ENCODE assay signal across 9 cellular contexts in genomic region chr3:89107461-89108035, GRCh38. TPM values are rescaled to one million over a fixed set of nuclear protein-coding genes. Genes with fewer than 3 reads are reported as not detected.
DNase-seq lines count a peak whose midpoint lies in the region; ATAC-seq and TF ChIP-seq lines count a peak whose summit lies in the region.
"Had no signal": no experiment of that assay in that cellular context is flagged by ENCODE, and none has a peak within 500 bp of the region (broad histone marks: within the 10 kb centered on the region; RNA-seq: fewer than 3 reads in every experiment).

Gene EPHA3, plus strand, starts transcription at chr3:89107621. Its CDS starts 128 bp downstream, at chr3:89107749.

- H3K27ac ChIP-seq in mesodermal cell (ENCODE audit: low read depth, low read length, severe bottlenecking), result no peak within 1 kb of the TSS

- DNase-seq in NCI-H1436 (lab: John Stamatoyannopoulos, UW) (peak; percentile 10), NCI-H1436 treated with DMSO at 0.1 percent for 48 hours (lab: John Stamatoyannopoulos, UW) (no peak), NCI-H146 treated with DMSO at 0.1 percent for 48 hours (lab: John Stamatoyannopoulos, UW; ENCODE audit: unreplicated experiment) (peak; percentile 74), erythroblast (lab: John Stamatoyannopoulos, UW) (peak; percentile 63 to 75)
- DNase-seq in activated CD8-positive, alpha-beta memory T cell treated with anti-CD3 and anti-CD28 coated beads for 24 hours, result peak; percentile 62
- peak; percentile 29 for DNase-seq in stimulated activated naive CD4-positive, alpha-beta T cell treated with Interleukin-2 at 50 U/mL for 16 hours (lab: John Stamatoyannopoulos, UW)
- DNase-seq: DND-41 had no signal

- no peak for TF ChIP-seq POLR2A in erythroblast (IDR thresholded peaks at IDR 0.05; ENCODE audit: low read length)

- WGBS in mesodermal cell (ENCODE audit: insufficient coverage in 2 of 2), 2 experiments, result 0% methylated on average over 25 to 26 of the region's 29 CpGs

- H3K9me3 ChIP-seq in mesodermal cell (ENCODE audit: control insufficient read depth, low read length), result no peaks in the 10 kb centered on the region

- peak within 1 kb of the TSS; percentile 31 for H3K4me3 ChIP-seq in mesodermal cell (ENCODE audit: extremely low read depth, insufficient read depth, low read length, poor library complexity, severe bottlenecking)

- no peaks in the 10 kb centered on the region for H3K4me1 ChIP-seq in mesodermal cell (ENCODE audit: control insufficient read depth, insufficient read depth, low read length, poor library complexity, severe bottlenecking)

- ATAC-seq in HG02798 (IDR thresholded peaks at IDR 0.05; ENCODE audit: poor library complexity, unreplicated experiment), result peak; percentile 95

- no peaks in the 10 kb centered on the region for H3K36me3 ChIP-seq in mesodermal cell (ENCODE audit: control insufficient read depth, insufficient read depth, low read length)

RNA-seq across cellular contexts. Expression of gene EPHA3, which starts in this region (rescaled TPM):
- polyA plus RNA-seq in mesodermal cell (2013, experiment 1 of 2), result 4.7 TPM
- 4.2 TPM for polyA plus RNA-seq in mesodermal cell (2013, experiment 2 of 2)
